8 cellular contexts compared by ENCODE assay signal in genomic region chr1:246506785-246507639, GRCh38. TPM values are rescaled to one million over a fixed set of nuclear protein-coding genes. Genes with fewer than 3 reads are reported as not detected.
DNase-seq lines count a peak whose midpoint lies in the region; ATAC-seq and TF ChIP-seq lines count a peak whose summit lies in the region.

TSS of gene SMYD3 (minus strand) at chr1:246507279.

- no peaks in the 10 kb centered on the region for H3K9me3 ChIP-seq in mucosa of rectum (ENCODE audit: control insufficient read depth in 2 of 2, low read length in 2 of 2)

- in situ Hi-C loops in Caki2 (cut with HindIII; ENCODE audit: low pct_unique_long_range_greater_than_20kb, low sequenced_read_pairs) = no loop called here

- H3K4me3 ChIP-seq in epithelial cell of esophagus (ENCODE audit: low read length) (peak within 1 kb of the TSS; percentile 79), mucosa of rectum (ENCODE audit: low read length in 2 of 2) (peak within 1 kb of the TSS; percentile 79 to 95)

- ATAC-seq in GM21360 (IDR thresholded peaks at IDR 0.05; ENCODE audit: unreplicated experiment) = peak; percentile 90

- no peak for TF ChIP-seq CTCF in epithelial cell of esophagus (IDR thresholded peaks at IDR 0.05; ENCODE audit: insufficient read depth, low read depth, low read length, missing control alignments)

- H3K9ac ChIP-seq in mucosa of rectum (ENCODE audit: low read depth in 1 of 2, low read length in 2 of 2) = peak within 1 kb of the TSS; percentile 70 to 83

- no peaks in the 10 kb centered on the region for H3K27me3 ChIP-seq in mucosa of rectum (ENCODE audit: control insufficient read depth in 2 of 2, insufficient read depth in 2 of 2, low read length in 2 of 2)

- H3K27ac ChIP-seq in mucosa of rectum (ENCODE audit: low read depth in 2 of 2, low read length in 2 of 2) = peak within 1 kb of the TSS; percentile 30 to 65

- peaks cover 0 to 16% of the 10 kb centered on the region in 2 donors for H3K4me1 ChIP-seq in mucosa of rectum (ENCODE audit: control insufficient read depth in 2 of 2, insufficient read depth in 2 of 2, low read length in 2 of 2)

- H3K36me3 ChIP-seq in mucosa of rectum (ENCODE audit: control insufficient read depth in 2 of 2, insufficient read depth in 2 of 2, low read length in 2 of 2) = no peaks in the 10 kb centered on the region

- DNase-seq in Caki2 (ENCODE audit: low read depth) (peak; percentile 76), HT-29 (ENCODE audit: low spot score) (peak; percentile 71), NOMO-1 treated with dmso at 0.1 percent for 144 hours (lab: John Stamatoyannopoulos, UW; ENCODE audit: unreplicated experiment) (peak; percentile 84), epithelial cell of esophagus (ENCODE audit: low read depth) (peak; percentile 71)
- DNase-seq in activated CD8-positive, alpha-beta memory T cell treated with anti-CD3 and anti-CD28 coated beads, Interleukin-2, amount 50 U/mL, for 24 hours (ENCODE audit: extremely low read depth) = peak; percentile 25
- DNase-seq in stimulated activated CD8-positive, alpha-beta memory T cell treated with anti-CD3 and anti-CD28 coated beads, Interleukin-4, amount 100 ng/mL, for 48 hours = peak; percentile 78

RNA-seq across cellular contexts. Expression of gene SMYD3, which starts in this region (rescaled TPM):
- 16.2 and 47.7 TPM in 2 replicates for total RNA-seq in Caki2 (2014; rRNA removed; shearing (Covaris generic); ENCODE audit: low replicate concordance)
- total RNA-seq in HT-29 (2014; rRNA removed; shearing (Covaris generic)) = 16.9 and 24.3 TPM in 2 replicates

Comparison
In these comparisons a context has a peak if more than half of its experiments do, and no peak if none do; other contexts are left out.
1. Peak in every context shown above with its lines: DNase-seq, ATAC-seq, H3K4me3 ChIP-seq and H3K27ac ChIP-seq.
2. DNase-seq: peak in every context shown above with its lines; median percentile 84 in NOMO-1 treated with dmso at 0.1 percent for 144 hours; 78 in stimulated activated CD8-positive, alpha-beta memory T cell treated with anti-CD3 and anti-CD28 coated beads, Interleukin-4, amount 100 ng/mL, for 48 hours; 76 in Caki2; 71 in HT-29; 71 in epithelial cell of esophagus; 25 in activated CD8-positive, alpha-beta memory T cell treated with anti-CD3 and anti-CD28 coated beads, Interleukin-2, amount 50 U/mL, for 24 hours.